ENCODE assay signal across 1 cellular context in the genomic region with DNA sequence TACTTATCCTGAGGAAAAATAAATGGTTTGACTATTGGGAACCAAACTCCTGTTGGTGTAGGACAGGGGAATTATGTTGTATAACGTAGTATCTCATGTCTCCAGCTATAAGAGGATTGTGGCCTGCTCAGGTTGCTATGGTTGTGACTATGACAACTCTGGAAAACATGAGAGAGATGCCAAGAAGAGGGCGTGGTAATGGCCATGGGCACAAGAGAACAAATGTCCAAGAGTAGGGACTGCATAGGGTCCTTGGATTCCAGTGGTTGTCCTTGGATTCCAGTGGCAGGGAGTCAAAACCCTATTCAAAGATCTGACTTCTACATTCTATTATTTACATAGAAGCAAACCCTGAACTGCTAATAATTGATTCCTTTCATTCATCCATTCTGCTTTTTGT.
TF ChIP-seq lines count a peak whose summit lies in the region.

No MANE protein-coding gene starts in this region.

TF ChIP-seq in GM23338, 12 proteins besides CTCF, POLR2A, EP300 and RAD21 (continued from another document):
- TF ChIP-seq, protein P1, sequence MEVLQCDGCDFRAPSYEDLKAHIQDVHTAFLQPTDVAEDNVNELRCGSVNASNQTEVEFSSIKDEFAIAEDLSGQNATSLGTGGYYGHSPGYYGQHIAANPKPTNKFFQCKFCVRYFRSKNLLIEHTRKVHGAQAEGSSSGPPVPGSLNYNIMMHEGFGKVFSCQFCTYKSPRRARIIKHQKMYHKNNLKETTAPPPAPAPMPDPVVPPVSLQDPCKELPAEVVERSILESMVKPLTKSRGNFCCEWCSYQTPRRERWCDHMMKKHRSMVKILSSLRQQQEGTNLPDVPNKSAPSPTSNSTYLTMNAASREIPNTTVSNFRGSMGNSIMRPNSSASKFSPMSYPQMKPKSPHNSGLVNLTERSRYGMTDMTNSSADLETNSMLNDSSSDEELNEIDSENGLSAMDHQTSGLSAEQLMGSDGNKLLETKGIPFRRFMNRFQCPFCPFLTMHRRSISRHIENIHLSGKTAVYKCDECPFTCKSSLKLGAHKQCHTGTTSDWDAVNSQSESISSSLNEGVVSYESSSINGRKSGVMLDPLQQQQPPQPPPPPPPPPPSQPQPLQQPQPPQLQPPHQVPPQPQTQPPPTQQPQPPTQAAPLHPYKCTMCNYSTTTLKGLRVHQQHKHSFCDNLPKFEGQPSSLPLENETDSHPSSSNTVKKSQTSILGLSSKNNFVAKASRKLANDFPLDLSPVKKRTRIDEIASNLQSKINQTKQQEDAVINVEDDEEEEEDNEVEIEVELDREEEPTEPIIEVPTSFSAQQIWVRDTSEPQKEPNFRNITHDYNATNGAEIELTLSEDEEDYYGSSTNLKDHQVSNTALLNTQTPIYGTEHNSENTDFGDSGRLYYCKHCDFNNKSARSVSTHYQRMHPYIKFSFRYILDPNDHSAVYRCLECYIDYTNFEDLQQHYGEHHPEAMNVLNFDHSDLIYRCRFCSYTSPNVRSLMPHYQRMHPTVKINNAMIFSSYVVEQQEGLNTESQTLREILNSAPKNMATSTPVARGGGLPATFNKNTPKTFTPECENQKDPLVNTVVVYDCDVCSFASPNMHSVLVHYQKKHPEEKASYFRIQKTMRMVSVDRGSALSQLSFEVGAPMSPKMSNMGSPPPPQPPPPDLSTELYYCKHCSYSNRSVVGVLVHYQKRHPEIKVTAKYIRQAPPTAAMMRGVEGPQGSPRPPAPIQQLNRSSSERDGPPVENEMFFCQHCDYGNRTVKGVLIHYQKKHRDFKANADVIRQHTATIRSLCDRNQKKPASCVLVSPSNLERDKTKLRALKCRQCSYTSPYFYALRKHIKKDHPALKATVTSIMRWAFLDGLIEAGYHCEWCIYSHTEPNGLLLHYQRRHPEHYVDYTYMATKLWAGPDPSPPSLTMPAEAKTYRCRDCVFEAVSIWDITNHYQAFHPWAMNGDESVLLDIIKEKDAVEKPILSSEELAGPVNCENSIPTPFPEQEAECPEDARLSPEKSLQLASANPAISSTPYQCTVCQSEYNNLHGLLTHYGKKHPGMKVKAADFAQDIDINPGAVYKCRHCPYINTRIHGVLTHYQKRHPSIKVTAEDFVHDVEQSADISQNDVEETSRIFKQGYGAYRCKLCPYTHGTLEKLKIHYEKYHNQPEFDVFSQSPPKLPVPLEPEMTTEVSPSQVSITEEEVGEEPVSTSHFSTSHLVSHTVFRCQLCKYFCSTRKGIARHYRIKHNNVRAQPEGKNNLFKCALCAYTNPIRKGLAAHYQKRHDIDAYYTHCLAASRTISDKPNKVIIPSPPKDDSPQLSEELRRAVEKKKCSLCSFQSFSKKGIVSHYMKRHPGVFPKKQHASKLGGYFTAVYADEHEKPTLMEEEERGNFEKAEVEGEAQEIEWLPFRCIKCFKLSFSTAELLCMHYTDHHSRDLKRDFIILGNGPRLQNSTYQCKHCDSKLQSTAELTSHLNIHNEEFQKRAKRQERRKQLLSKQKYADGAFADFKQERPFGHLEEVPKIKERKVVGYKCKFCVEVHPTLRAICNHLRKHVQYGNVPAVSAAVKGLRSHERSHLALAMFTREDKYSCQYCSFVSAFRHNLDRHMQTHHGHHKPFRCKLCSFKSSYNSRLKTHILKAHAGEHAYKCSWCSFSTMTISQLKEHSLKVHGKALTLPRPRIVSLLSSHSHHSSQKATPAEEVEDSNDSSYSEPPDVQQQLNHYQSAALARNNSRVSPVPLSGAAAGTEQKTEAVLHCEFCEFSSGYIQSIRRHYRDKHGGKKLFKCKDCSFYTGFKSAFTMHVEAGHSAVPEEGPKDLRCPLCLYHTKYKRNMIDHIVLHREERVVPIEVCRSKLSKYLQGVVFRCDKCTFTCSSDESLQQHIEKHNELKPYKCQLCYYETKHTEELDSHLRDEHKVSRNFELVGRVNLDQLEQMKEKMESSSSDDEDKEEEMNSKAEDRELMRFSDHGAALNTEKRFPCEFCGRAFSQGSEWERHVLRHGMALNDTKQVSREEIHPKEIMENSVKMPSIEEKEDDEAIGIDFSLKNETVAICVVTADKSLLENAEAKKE (CRISPR knock-in tag; IDR thresholded peaks at IDR 0.05) = no peak
- TF ChIP-seq EZH2 (IDR thresholded peaks at IDR 0.05; ENCODE audit: low read depth, unreplicated experiment) (no peak), CREB1 (CRISPR knock-in tag; IDR thresholded peaks at IDR 0.05; ENCODE audit: low read depth) (no peak), NANOG (IDR thresholded peaks at IDR 0.05; ENCODE audit: borderline replicate concordance) (no peak), STAT1 (IDR thresholded peaks at IDR 0.05; ENCODE audit: unreplicated experiment) (no peak)
- TF ChIP-seq, protein P2, sequence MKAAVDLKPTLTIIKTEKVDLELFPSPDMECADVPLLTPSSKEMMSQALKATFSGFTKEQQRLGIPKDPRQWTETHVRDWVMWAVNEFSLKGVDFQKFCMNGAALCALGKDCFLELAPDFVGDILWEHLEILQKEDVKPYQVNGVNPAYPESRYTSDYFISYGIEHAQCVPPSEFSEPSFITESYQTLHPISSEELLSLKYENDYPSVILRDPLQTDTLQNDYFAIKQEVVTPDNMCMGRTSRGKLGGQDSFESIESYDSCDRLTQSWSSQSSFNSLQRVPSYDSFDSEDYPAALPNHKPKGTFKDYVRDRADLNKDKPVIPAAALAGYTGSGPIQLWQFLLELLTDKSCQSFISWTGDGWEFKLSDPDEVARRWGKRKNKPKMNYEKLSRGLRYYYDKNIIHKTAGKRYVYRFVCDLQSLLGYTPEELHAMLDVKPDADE (IDR thresholded peaks at IDR 0.05) = no peak
